ENCODE assay signal across 8 cellular contexts in the genomic region with DNA sequence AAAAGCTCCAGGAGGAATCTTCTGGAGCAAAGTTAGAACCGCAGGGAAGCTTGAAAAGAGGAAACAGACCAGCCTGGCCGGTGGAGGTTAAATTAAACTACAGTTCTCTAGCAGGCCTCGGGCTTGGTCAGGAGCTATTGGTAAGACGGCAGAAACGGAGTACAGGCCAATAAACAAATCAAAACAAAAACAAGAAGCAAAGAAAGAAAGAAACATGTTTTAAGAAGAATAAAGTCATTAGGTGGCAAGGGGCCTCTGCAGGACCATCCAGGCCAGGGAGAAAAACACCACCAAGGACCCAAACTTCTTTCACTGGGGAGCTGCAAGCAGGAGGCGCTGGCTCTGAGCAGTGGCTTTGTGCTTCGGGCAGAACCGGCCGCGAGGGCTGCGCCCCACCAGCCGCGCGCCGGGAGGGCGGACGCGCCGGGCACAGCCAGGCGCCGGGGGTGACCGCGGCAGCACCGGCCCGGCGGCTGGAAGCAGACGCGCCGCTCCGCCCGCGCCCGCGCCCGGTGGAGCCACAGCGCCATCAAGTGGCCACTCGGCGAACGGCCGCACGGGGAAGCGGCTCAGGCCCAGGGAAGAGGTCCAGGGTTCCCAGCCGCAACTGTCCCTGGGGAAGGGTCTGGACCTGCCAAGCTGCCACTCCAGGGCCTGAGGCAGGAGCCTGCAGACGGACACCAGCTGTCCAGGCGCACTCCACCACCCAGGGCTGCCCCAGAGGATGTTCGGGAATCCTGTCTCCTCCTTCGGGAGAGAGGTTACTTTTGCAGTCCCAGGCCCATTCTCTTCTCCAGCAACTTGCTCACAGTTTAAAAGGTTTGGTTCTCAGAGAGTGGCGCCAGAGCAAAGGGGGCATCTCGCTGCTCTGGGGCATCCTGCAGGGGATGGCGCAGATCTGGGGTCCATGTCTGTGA.
DNase-seq lines count a peak whose midpoint lies in the region; ATAC-seq and TF ChIP-seq lines count a peak whose summit lies in the region.

No MANE protein-coding gene starts in this region.

- peak overlapping the region; percentile 62 for H3K4me3 Mint-ChIP-seq in chondrocyte (ENCODE audit: unreplicated experiment)

- peak; percentile 88 for TF ChIP-seq CTCF in chondrocyte (IDR thresholded peaks at IDR 0.05)

- peaks cover 18% of the 10 kb centered on the region for H3K4me1 Mint-ChIP-seq in chondrocyte (ENCODE audit: low read depth)

- H3K36me3 Mint-ChIP-seq in chondrocyte (ENCODE audit: low read depth) = peaks cover 4% of the 10 kb centered on the region

- no peaks in the 10 kb centered on the region for H3K27me3 Mint-ChIP-seq in chondrocyte (ENCODE audit: low read depth)

- no peaks in the 10 kb centered on the region for H3K9me3 Mint-ChIP-seq in chondrocyte (ENCODE audit: low read depth)

- H3K27ac Mint-ChIP-seq in chondrocyte (ENCODE audit: unreplicated experiment) = peak overlapping the region; percentile 79

- peak; percentile 72 for DNase-seq in ACHN
- peak; percentile 38 for DNase-seq in NCI-H2171 (lab: John Stamatoyannopoulos, UW)
- peak; percentile 75 for DNase-seq in activated CD4-positive, CD25-positive, alpha-beta regulatory T cell treated with anti-CD3 and anti-CD28 coated beads, Interleukin-2, amount 50 U/mL, for 72 hours
- DNase-seq in chondrocyte (ENCODE audit: low spot score) = no peak
- peak; percentile 92 for DNase-seq in left kidney (ENCODE audit: low read depth, low spot score)
- DNase-seq in stimulated activated CD4-positive, alpha-beta T cell treated with anti-CD3 and anti-CD28 coated beads, Interleukin-2, amount 100 ng/mL, for 24 hours = peak; percentile 67 to 75

- in situ Hi-C loops in ACHN (cut with HindIII; ENCODE audit: low pct_ligation_motif_present, low pct_unique_long_range_greater_than_20kb, low sequenced_read_pairs) = no loop called here

- ATAC-seq in GM18517 (IDR thresholded peaks at IDR 0.05; ENCODE audit: unreplicated experiment) = peak; percentile 61
- ATAC-seq in HG02973 (IDR thresholded peaks at IDR 0.05; ENCODE audit: unreplicated experiment) = peak; percentile 80
